In genomic region chr5:127892467-127893207, GRCh38 we compare ENCODE assay signal across 9 cellular contexts.
DNase-seq lines count a peak whose midpoint lies in the region; ATAC-seq, FAIRE-seq and TF ChIP-seq lines count a peak whose summit lies in the region.
"Had no signal": no experiment of that assay in that cellular context is flagged by ENCODE, and none has a peak within 500 bp of the region (broad histone marks: within the 10 kb centered on the region; RNA-seq: fewer than 3 reads in every experiment).

No MANE protein-coding gene starts in this region.

- no peak for TF ChIP-seq POLR2A in K562 (conservative IDR thresholded peaks at IDR 0.05)

- H3K27me3 ChIP-seq in Karpas-422 (ENCODE audit: low read length) (no peaks in the 10 kb centered on the region), K562 (ENCODE audit: control insufficient read depth in 2 of 2, insufficient read depth in 2 of 2, low read length in 2 of 2) (peaks cover 0 to 3% of the 10 kb centered on the region in 2 experiments; a peak in 1 of 5 replicates), mesenchymal stem cell (ENCODE audit: control insufficient read depth in 1 of 2, insufficient read depth in 1 of 2, low read length in 2 of 2) (no peaks in the 10 kb centered on the region)

- H3K79me2 ChIP-seq in Karpas-422 (ENCODE audit: low read length) (no peaks in the 10 kb centered on the region), K562 (ENCODE audit: control insufficient read depth, insufficient read depth, low read length) (no peaks in the 10 kb centered on the region)

- no peak overlapping the region for H2BK5ac ChIP-seq in mesenchymal stem cell (ENCODE audit: low read depth, low read length, poor library complexity, severe bottlenecking)

- no peak overlapping the region for H3K14ac ChIP-seq in mesenchymal stem cell (ENCODE audit: low read length in 2 of 2)

- peak; percentile 55 for DNase-seq in Calu3
- no peak for DNase-seq in Karpas-422
- no peak for DNase-seq in K562 (ENCODE audit: extremely low read depth in 1 of 4, low spot score in 3 of 4)
- peak; percentile 56 for DNase-seq in mesenchymal stem cell
- DNase-seq in NCI-H2107 (lab: John Stamatoyannopoulos, UW) = no peak
- DNase-seq in progenitor cell of endocrine pancreas (ENCODE audit: low spot score, unreplicated experiment) = no peak
- no peak for DNase-seq in activated naive CD8-positive, alpha-beta T cell treated with anti-CD3 and anti-CD28 coated beads for 36 hours
- DNase-seq in activated CD4-positive, alpha-beta memory T cell treated with anti-CD3 and anti-CD28 coated beads for 36 hours = no peak
- DNase-seq: SIG-M5 had no signal

- H3K9ac ChIP-seq in Karpas-422 (ENCODE audit: low read length) = no peak overlapping the region
- no peak overlapping the region for H3K9ac ChIP-seq in K562 (ENCODE audit: insufficient read depth in 1 of 2, low read depth in 2 of 2, low read length in 2 of 2)
- peak overlapping the region; percentile 29 for H3K9ac ChIP-seq in mesenchymal stem cell (ENCODE audit: low read length)

- TF ChIP-seq EP300 in K562 (IDR thresholded peaks at IDR 0.05; ENCODE audit: low read length) = no peak

- H2BK12ac ChIP-seq in mesenchymal stem cell (ENCODE audit: low read length in 2 of 2) = no peak overlapping the region

- in situ Hi-C loops in K562 (cut with MboI) = no loop called here

- no peaks in the 10 kb centered on the region for H3K9me2 ChIP-seq in Karpas-422 (replicated peaks; ENCODE audit: insufficient read depth, low read length)

- H3K27ac Mint-ChIP-seq in Calu3 (ENCODE audit: unreplicated experiment) (peak overlapping the region; percentile 57), progenitor cell of endocrine pancreas (no peak overlapping the region)
- no peak overlapping the region for H3K27ac Mint-ChIP-seq in activated naive CD8-positive, alpha-beta T cell treated with anti-CD3 and anti-CD28 coated beads for 36 hours
- H3K27ac Mint-ChIP-seq in activated CD4-positive, alpha-beta memory T cell treated with anti-CD3 and anti-CD28 coated beads for 36 hours = no peak overlapping the region

- H3K4me3 ChIP-seq in Karpas-422 (ENCODE audit: low read length) (no peak overlapping the region), K562 (no peak overlapping the region), mesenchymal stem cell (ENCODE audit: insufficient read depth in 1 of 2, low read depth in 1 of 2, low read length in 2 of 2) (no peak overlapping the region)

- H3K27ac ChIP-seq in Karpas-422 (ENCODE audit: low read length) (no peak overlapping the region), K562 (ENCODE audit: extremely low read depth, low read depth, low read length) (no peak overlapping the region), mesenchymal stem cell (ENCODE audit: low read length, poor library complexity, severe bottlenecking) (peak overlapping the region; percentile 47)

- no TSS peak for BruUV-seq in Calu3 (replicated peaks; lab: Mats Ljungman, UMichigan)
- BruUV-seq in K562 (replicated peaks; lab: Mats Ljungman, UMichigan) = no TSS peak

- TF ChIP-seq CTCF in Calu3 (IDR thresholded peaks at IDR 0.05; ENCODE audit: unreplicated experiment) = no peak
- TF ChIP-seq CTCF in K562 (IDR thresholded peaks at IDR 0.05 in 2 of 3, conservative IDR thresholded peaks at IDR 0.05 in 1 of 3; ENCODE audit: insufficient read depth in 2 of 3, low read depth in 1 of 3, low read length in 3 of 3) = no peak
- no peak for TF ChIP-seq CTCF in progenitor cell of endocrine pancreas (IDR thresholded peaks at IDR 0.05; ENCODE audit: unreplicated experiment)

- no peak overlapping the region for H3K4ac ChIP-seq in mesenchymal stem cell (ENCODE audit: low read depth in 1 of 2, low read length in 2 of 2)

- no peak overlapping the region for H4K91ac ChIP-seq in mesenchymal stem cell (ENCODE audit: low read length)

- H3K79me1 ChIP-seq in mesenchymal stem cell (replicated peaks; ENCODE audit: low read length, poor library complexity, severe bottlenecking) = no peaks in the 10 kb centered on the region

- H3K36me3 ChIP-seq in Karpas-422 (ENCODE audit: insufficient read depth, low read length) = no peaks in the 10 kb centered on the region; the same call in 1 of the 2 replicates
- no peaks in the 10 kb centered on the region for H3K36me3 ChIP-seq in K562 (ENCODE audit: control insufficient read depth, insufficient read depth, low read length)
- no peaks in the 10 kb centered on the region for H3K36me3 ChIP-seq in mesenchymal stem cell (ENCODE audit: control insufficient read depth in 1 of 2, insufficient read depth in 2 of 2, low read depth in 1 of 2, low read length in 2 of 2)

- no peak overlapping the region for H2AK5ac ChIP-seq in mesenchymal stem cell (ENCODE audit: low read length, severe bottlenecking)

- H3K9me3 ChIP-seq in Karpas-422 (ENCODE audit: low read length) = no peaks in the 10 kb centered on the region
- H3K9me3 ChIP-seq in K562 (replicated peaks; ENCODE audit: control insufficient read depth, insufficient read depth, low read depth, low read length) = no peaks in the 10 kb centered on the region
- no peaks in the 10 kb centered on the region for H3K9me3 ChIP-seq in mesenchymal stem cell (ENCODE audit: control insufficient read depth, low read length)

- H2AFZ ChIP-seq in Karpas-422 (ENCODE audit: low read length) (peak overlapping the region; percentile 13; the same call in 1 of the 2 replicates), K562 (ENCODE audit: low read depth, low read length) (no peak overlapping the region), mesenchymal stem cell (ENCODE audit: low read depth, low read length) (no peak overlapping the region)

- POLR2A ChIA-PET in K562 (lab: Yijun Ruan, JAX) = no interaction called here
- POLR2A ChIA-PET in activated CD4-positive, alpha-beta memory T cell treated with anti-CD3 and anti-CD28 coated beads for 36 hours (lab: Charles Lee) = no interaction called here

- H3K9me1 ChIP-seq in K562 (ENCODE audit: control insufficient read depth, insufficient read depth, low read length) = no peaks in the 10 kb centered on the region

- no peak overlapping the region for H3K4me2 ChIP-seq in Karpas-422 (ENCODE audit: low read depth, low read length, poor library complexity, severe bottlenecking)
- no peak overlapping the region for H3K4me2 ChIP-seq in K562 (ENCODE audit: insufficient read depth, low read length)
- no peak overlapping the region for H3K4me2 ChIP-seq in mesenchymal stem cell (ENCODE audit: low read length, poor library complexity, severe bottlenecking)

- peaks cover 5% of the 10 kb centered on the region for H3K9me3 Mint-ChIP-seq in Calu3 (ENCODE audit: low read depth, unreplicated experiment)
- H3K9me3 Mint-ChIP-seq in progenitor cell of endocrine pancreas (ENCODE audit: low read depth) = peaks cover 6% of the 10 kb centered on the region
- H3K9me3 Mint-ChIP-seq in activated naive CD8-positive, alpha-beta T cell treated with anti-CD3 and anti-CD28 coated beads for 36 hours = no peaks in the 10 kb centered on the region
- H3K9me3 Mint-ChIP-seq in activated CD4-positive, alpha-beta memory T cell treated with anti-CD3 and anti-CD28 coated beads for 36 hours = no peaks in the 10 kb centered on the region

- H3K4me3 Mint-ChIP-seq in Calu3 (ENCODE audit: low read depth, unreplicated experiment) (peak overlapping the region; percentile 28), progenitor cell of endocrine pancreas (ENCODE audit: low read depth) (no peak overlapping the region)
- H3K4me3 Mint-ChIP-seq in activated naive CD8-positive, alpha-beta T cell treated with anti-CD3 and anti-CD28 coated beads for 36 hours = no peak overlapping the region
- no peak overlapping the region for H3K4me3 Mint-ChIP-seq in activated CD4-positive, alpha-beta memory T cell treated with anti-CD3 and anti-CD28 coated beads for 36 hours

- ATAC-seq in K562 = no peak

- H3K27me3 Mint-ChIP-seq in Calu3 (ENCODE audit: unreplicated experiment) (no peaks in the 10 kb centered on the region), progenitor cell of endocrine pancreas (no peaks in the 10 kb centered on the region)
- H3K27me3 Mint-ChIP-seq in activated naive CD8-positive, alpha-beta T cell treated with anti-CD3 and anti-CD28 coated beads for 36 hours = no peaks in the 10 kb centered on the region
- H3K27me3 Mint-ChIP-seq in activated CD4-positive, alpha-beta memory T cell treated with anti-CD3 and anti-CD28 coated beads for 36 hours = no peaks in the 10 kb centered on the region

- H3K4me1 Mint-ChIP-seq in Calu3 (ENCODE audit: low read depth, unreplicated experiment) (peaks cover 44% of the 10 kb centered on the region), progenitor cell of endocrine pancreas (ENCODE audit: low read depth) (peaks cover 3% of the 10 kb centered on the region)
- no peaks in the 10 kb centered on the region for H3K4me1 Mint-ChIP-seq in activated naive CD8-positive, alpha-beta T cell treated with anti-CD3 and anti-CD28 coated beads for 36 hours
- peaks cover 7% of the 10 kb centered on the region for H3K4me1 Mint-ChIP-seq in activated CD4-positive, alpha-beta memory T cell treated with anti-CD3 and anti-CD28 coated beads for 36 hours (ENCODE audit: low read depth)

- no peak overlapping the region for H3K18ac ChIP-seq in mesenchymal stem cell (ENCODE audit: low read depth in 1 of 2, low read length in 2 of 2)

- TF ChIP-seq RAD21 in K562 (CRISPR knock-in tag; conservative IDR thresholded peaks at IDR 0.05 in 1 of 2, IDR thresholded peaks at IDR 0.05 in 1 of 2) = no peak

- H4K8ac ChIP-seq in mesenchymal stem cell (ENCODE audit: low read length) = no peak overlapping the region

- H4K20me1 ChIP-seq in Karpas-422 (ENCODE audit: insufficient read depth, low read depth, low read length) (no peaks in the 10 kb centered on the region), K562 (replicated peaks; ENCODE audit: control insufficient read depth, insufficient read depth, low read length) (no peaks in the 10 kb centered on the region)

- no peak overlapping the region for H2BK120ac ChIP-seq in mesenchymal stem cell (ENCODE audit: low read depth, low read length)

- WGBS in K562 (ENCODE audit: insufficient coverage, low coverage, missing lambda C conversion rate) = under 1% methylated on average over 6 of the region's 6 CpGs
- WGBS in mesenchymal stem cell = 49% methylated on average over 5 of the region's 6 CpGs

- H3K36me3 Mint-ChIP-seq in Calu3 (ENCODE audit: insufficient read depth, unreplicated experiment) (peaks cover 15% of the 10 kb centered on the region), progenitor cell of endocrine pancreas (ENCODE audit: insufficient read depth) (no peaks in the 10 kb centered on the region)
- H3K36me3 Mint-ChIP-seq in activated naive CD8-positive, alpha-beta T cell treated with anti-CD3 and anti-CD28 coated beads for 36 hours = no peaks in the 10 kb centered on the region
- peaks cover 1% of the 10 kb centered on the region for H3K36me3 Mint-ChIP-seq in activated CD4-positive, alpha-beta memory T cell treated with anti-CD3 and anti-CD28 coated beads for 36 hours

- no peak for FAIRE-seq in K562 (lab: Jason Lieb, UNC)

- no peak overlapping the region for H2BK15ac ChIP-seq in mesenchymal stem cell (ENCODE audit: low read depth, poor library complexity, severe bottlenecking)

- CTCF ChIA-PET in Calu3 (lab: Charles Lee) = interaction anchor here (0.6 to 1.9 kb wide), 17 partner anchors 10 to 190 kb away, joined by 3 to 14 read pairs (median 4); no protein-coding TSS in a partner anchor
- CTCF ChIA-PET in K562 (lab: Yijun Ruan, JAX; ENCODE audit: low intra/inter-chr PET ratio) = no interaction called here
- CTCF ChIA-PET in activated CD4-positive, alpha-beta memory T cell treated with anti-CD3 and anti-CD28 coated beads for 36 hours (lab: Charles Lee) = no interaction called here

- H3K23ac ChIP-seq in mesenchymal stem cell (ENCODE audit: low read length in 2 of 2) = no peak overlapping the region

- H3K4me1 ChIP-seq in Karpas-422 (ENCODE audit: low read length) (peaks cover 24% of the 10 kb centered on the region), K562 (replicated peaks in 1 of 2; ENCODE audit: control insufficient read depth in 2 of 2, insufficient read depth in 2 of 2, low read length in 2 of 2) (no peaks in the 10 kb centered on the region; a peak in 1 of 5 replicates), mesenchymal stem cell (ENCODE audit: control insufficient read depth, insufficient read depth, low read depth, low read length) (no peaks in the 10 kb centered on the region)

- intact Hi-C loops in Calu3 (cut with micrococcal nuclease; ENCODE audit: unreplicated experiment) (loop anchor here (2.0 kb wide), 1 partner anchor 66 kb away; no protein-coding TSS in a partner anchor), K562 (cut with micrococcal nuclease) (no loop called here)
- intact Hi-C loops in activated CD4-positive, alpha-beta memory T cell treated with anti-CD3 and anti-CD28 coated beads for 36 hours (cut with micrococcal nuclease) = no loop called here

Comparison
In these comparisons a context has a peak if more than half of its experiments do, and no peak if none do; other contexts are left out.
1. DNase-seq: peak in Calu3 (single experiment) and mesenchymal stem cell (single experiment); none in Karpas-422 (single experiment), K562 (0 of 4), NCI-H2107 (single experiment), progenitor cell of endocrine pancreas (single experiment), activated naive CD8-positive, alpha-beta T cell treated with anti-CD3 and anti-CD28 coated beads for 36 hours (single experiment) and activated CD4-positive, alpha-beta memory T cell treated with anti-CD3 and anti-CD28 coated beads for 36 hours (single experiment).